ENCODE assay signal across 28 cellular contexts in genomic region chr7:83562960-83563359, GRCh38.
"Had no signal": no experiment of that assay in that cellular context is flagged by ENCODE, and none has a peak within 500 bp of the region (broad histone marks: within the 10 kb centered on the region; RNA-seq: fewer than 3 reads in every experiment).

No MANE protein-coding gene starts in this region.

- H3K4me3 Mint-ChIP-seq: activated CD4-positive, alpha-beta T cell treated with anti-CD3 and anti-CD28 coated beads for 36 hours; activated CD8-positive, alpha-beta T cell treated with anti-CD3 and anti-CD28 coated beads for 36 hours; activated naive CD4-positive, alpha-beta T cell treated with anti-CD3 and anti-CD28 coated beads for 36 hours; activated naive CD4-positive, alpha-beta T cell treated with anti-CD3 and anti-CD28 coated beads, Interleukin-2, amount 50 U/mL, for 24 hours; activated naive CD8-positive, alpha-beta T cell treated with anti-CD3 and anti-CD28 coated beads for 36 hours; activated naive CD8-positive, alpha-beta T cell treated with anti-CD3 and anti-CD28 coated beads, Interleukin-2, amount 50 U/mL, for 24 hours; activated T-cell treated with anti-CD3 and anti-CD28 coated beads, Interleukin-2, amount 50 U/mL, for 4 hours; activated T-helper 17 cell treated with anti-CD3 and anti-CD28 coated beads, Interleukin-2, amount 50 U/mL, for 72 hours had no signal

- H3K27ac ChIP-seq: adrenal gland, body of pancreas, epithelial cell of prostate, esophagus squamous epithelium, heart right ventricle had no signal

- H3K27me3 Mint-ChIP-seq: activated CD4-positive, alpha-beta T cell treated with anti-CD3 and anti-CD28 coated beads for 36 hours; activated CD8-positive, alpha-beta T cell treated with anti-CD3 and anti-CD28 coated beads for 36 hours; activated naive CD4-positive, alpha-beta T cell treated with anti-CD3 and anti-CD28 coated beads, Interleukin-2, amount 50 U/mL, for 24 hours; activated naive CD8-positive, alpha-beta T cell treated with anti-CD3 and anti-CD28 coated beads for 36 hours; activated naive CD8-positive, alpha-beta T cell treated with anti-CD3 and anti-CD28 coated beads, Interleukin-2, amount 50 U/mL, for 24 hours; activated T-helper 17 cell treated with anti-CD3 and anti-CD28 coated beads, Interleukin-2, amount 50 U/mL, for 72 hours had no signal

- DNase-seq: activated CD4-positive, alpha-beta T cell treated with anti-CD3 and anti-CD28 coated beads for 36 hours; activated CD4-positive, alpha-beta T cell treated with anti-CD3 and anti-CD28 coated beads, Interleukin-2, amount 50 U/mL, for 1 hour; activated CD4-positive, alpha-beta T cell treated with anti-CD3 and anti-CD28 coated beads, Interleukin-2, amount 50 U/mL, for 48 hours; activated CD4-positive, CD25-positive, alpha-beta regulatory T cell; activated CD4-positive, CD25-positive, alpha-beta regulatory T cell treated with anti-CD3 and anti-CD28 coated beads, Interleukin-2, amount 50 U/mL, for 72 hours; activated CD8-positive, alpha-beta memory T cell treated with anti-CD3 and anti-CD28 coated beads for 24 hours; activated CD8-positive, alpha-beta T cell treated with anti-CD3 and anti-CD28 coated beads for 36 hours; activated effector memory CD4-positive, alpha-beta T cell treated with Interleukin-2 at 50 U/mL for 16 hours; activated naive CD4-positive, alpha-beta T cell treated with anti-CD3 and anti-CD28 coated beads for 36 hours; activated naive CD8-positive, alpha-beta T cell treated with anti-CD3 and anti-CD28 coated beads for 36 hours; activated naive CD8-positive, alpha-beta T cell treated with anti-CD3 and anti-CD28 coated beads, Interleukin-2, amount 50 U/mL, for 24 hours; activated T-cell treated with anti-CD3 and anti-CD28 coated beads, Interleukin-2, amount 50 U/mL, for 4 hours; adrenal gland; amygdala; aorta; body of pancreas; caudate nucleus; effector CD8-positive, alpha-beta T cell; esophagus squamous epithelium; heart right ventricle; T-helper 2 cell had no signal

- H3K9me3 ChIP-seq: adrenal gland, body of pancreas, esophagus squamous epithelium, heart right ventricle had no signal

- H3K36me3 Mint-ChIP-seq: activated naive CD4-positive, alpha-beta T cell treated with anti-CD3 and anti-CD28 coated beads, Interleukin-2, amount 50 U/mL, for 24 hours; activated naive CD8-positive, alpha-beta T cell treated with anti-CD3 and anti-CD28 coated beads for 36 hours had no signal

- H3K27ac Mint-ChIP-seq: activated CD4-positive, alpha-beta T cell treated with anti-CD3 and anti-CD28 coated beads for 36 hours; activated CD8-positive, alpha-beta T cell treated with anti-CD3 and anti-CD28 coated beads for 36 hours; activated naive CD4-positive, alpha-beta T cell treated with anti-CD3 and anti-CD28 coated beads for 36 hours; activated naive CD4-positive, alpha-beta T cell treated with anti-CD3 and anti-CD28 coated beads, Interleukin-2, amount 50 U/mL, for 24 hours; activated naive CD8-positive, alpha-beta T cell treated with anti-CD3 and anti-CD28 coated beads for 36 hours; activated naive CD8-positive, alpha-beta T cell treated with anti-CD3 and anti-CD28 coated beads, Interleukin-2, amount 50 U/mL, for 24 hours; activated T-helper 17 cell treated with anti-CD3 and anti-CD28 coated beads, Interleukin-2, amount 50 U/mL, for 72 hours had no signal

- H3K4me3 ChIP-seq: adrenal gland, body of pancreas, esophagus squamous epithelium, heart right ventricle had no signal

- H3K9me3 Mint-ChIP-seq: activated CD8-positive, alpha-beta T cell treated with anti-CD3 and anti-CD28 coated beads for 36 hours; activated naive CD4-positive, alpha-beta T cell treated with anti-CD3 and anti-CD28 coated beads for 36 hours had no signal

- FAIRE-seq: colon, endometrium, endothelial cell of umbilical vein, frontal cortex had no signal

- H3K4me1 Mint-ChIP-seq: activated CD4-positive, alpha-beta T cell treated with anti-CD3 and anti-CD28 coated beads for 36 hours; activated naive CD4-positive, alpha-beta T cell treated with anti-CD3 and anti-CD28 coated beads, Interleukin-2, amount 50 U/mL, for 24 hours; activated naive CD8-positive, alpha-beta T cell treated with anti-CD3 and anti-CD28 coated beads for 36 hours; activated naive CD8-positive, alpha-beta T cell treated with anti-CD3 and anti-CD28 coated beads, Interleukin-2, amount 50 U/mL, for 24 hours; activated T-helper 17 cell treated with anti-CD3 and anti-CD28 coated beads, Interleukin-2, amount 50 U/mL, for 72 hours had no signal

- H3K27me3 ChIP-seq: adrenal gland, body of pancreas, esophagus squamous epithelium, heart right ventricle had no signal

- H3K4me1 ChIP-seq: adrenal gland, body of pancreas, esophagus squamous epithelium, heart right ventricle had no signal

- H3K36me3 ChIP-seq: adrenal gland, esophagus squamous epithelium, heart right ventricle had no signal
